In genomic region chr1:18998016-18998724, GRCh38 we compare ENCODE assay signal across 11 cellular contexts. TPM values are rescaled to one million over a fixed set of nuclear protein-coding genes. Genes with fewer than 3 reads are reported as not detected.
DNase-seq lines count a peak whose midpoint lies in the region; ATAC-seq and TF ChIP-seq lines count a peak whose summit lies in the region.
"Had no signal": no experiment of that assay in that cellular context is flagged by ENCODE, and none has a peak within 500 bp of the region (broad histone marks: within the 10 kb centered on the region; RNA-seq: fewer than 3 reads in every experiment).

No MANE protein-coding gene starts in this region.

- H3K36me3 ChIP-seq in mammary epithelial cell (ENCODE audit: insufficient read depth, low read length) (no peaks in the 10 kb centered on the region), upper lobe of right lung (no peaks in the 10 kb centered on the region)
- H3K36me3 ChIP-seq: BLaER1 had no signal

- DNase-seq in RWPE1 (ENCODE audit: low spot score) = peak; percentile 93
- DNase-seq in mammary epithelial cell = peak; percentile 97
- DNase-seq in kidney tubule cell (ENCODE audit: low spot score) = peak; percentile 57
- DNase-seq in upper lobe of right lung = no peak
- no peak for DNase-seq in stimulated activated naive CD4-positive, alpha-beta T cell treated with Interleukin-2 at 50 U/mL for 16 hours (lab: John Stamatoyannopoulos, UW)
- no peak for DNase-seq in cerebellar nuclear complex (lab: John Stamatoyannopoulos, UW)
- no peak for DNase-seq in middle frontal gyrus (ENCODE audit: extremely low spot score, low spot score)
- DNase-seq: activated CD4-positive, alpha-beta memory T cell treated with anti-CD3 and anti-CD28 coated beads, Interleukin-2, amount 10 ng/mL, durations not matched to agents 7 days and 5 days; NCI-H1105 treated with DMSO at 0.1 percent for 48 hours; stimulated activated CD4-positive, alpha-beta T cell treated with anti-CD3 and anti-CD28 coated beads, Interleukin-4, amount 100 ng/mL, for 1 hour had no signal

- dilution Hi-C loops in mammary epithelial cell (cut with HindIII; ENCODE audit: low sequenced_read_pairs) = no loop called here

- TSS peak; percentile 86 for BruUV-seq in mammary epithelial cell (replicated peaks; lab: Mats Ljungman, UMichigan)

- H3K9ac ChIP-seq in mammary epithelial cell (ENCODE audit: insufficient read depth, low read length) = peak overlapping the region; percentile 10
- H3K9ac ChIP-seq: BLaER1 had no signal

- CTCF ChIA-PET in RWPE1 (lab: Yijun Ruan, JAX) = interaction anchor here (0.6 to 0.9 kb wide), 2 partner anchors 32 to 49 kb away, joined by 4 read pairs; no protein-coding TSS in a partner anchor
- CTCF ChIA-PET in mammary epithelial cell (lab: Charles Lee; ENCODE audit: low non-redundant PET) = no interaction called here

- H3K4me1 ChIP-seq in mammary epithelial cell (ENCODE audit: insufficient read depth, low read length) (peaks cover 25% of the 10 kb centered on the region), upper lobe of right lung (peaks cover 8% of the 10 kb centered on the region)
- H3K4me1 ChIP-seq: BLaER1 had no signal

- H3K9me3 ChIP-seq in mammary epithelial cell (replicated peaks; ENCODE audit: insufficient read depth, low read length) = peaks cover 7% of the 10 kb centered on the region
- H3K9me3 ChIP-seq in upper lobe of right lung = no peaks in the 10 kb centered on the region

- no peaks in the 10 kb centered on the region for H4K20me1 ChIP-seq in mammary epithelial cell (ENCODE audit: insufficient read depth, low read length)
- H4K20me1 ChIP-seq: BLaER1 had no signal

- H3K27me3 ChIP-seq in mammary epithelial cell (ENCODE audit: insufficient read depth, low read length) = no peaks in the 10 kb centered on the region
- H3K27me3 ChIP-seq in upper lobe of right lung = no peaks in the 10 kb centered on the region
- H3K27me3 ChIP-seq: BLaER1 had no signal

- H3K4me3 ChIP-seq in mammary epithelial cell (replicated peaks in 1 of 3; ENCODE audit: insufficient read depth in 1 of 3, low read depth in 2 of 3, low read length in 3 of 3) = no peak overlapping the region
- no peak overlapping the region for H3K4me3 ChIP-seq in upper lobe of right lung
- H3K4me3 ChIP-seq: BLaER1 had no signal

- peak; percentile 78 for ATAC-seq in upper lobe of right lung

- POLR2A ChIA-PET in RWPE1 (lab: Yijun Ruan, JAX; ENCODE audit: low non-redundant PET) = no interaction called here

- H2AFZ ChIP-seq in mammary epithelial cell (ENCODE audit: low read depth, low read length) = peak overlapping the region; percentile 43

- H3K79me2 ChIP-seq in mammary epithelial cell (ENCODE audit: insufficient read depth, low read length) = no peaks in the 10 kb centered on the region

- 26% methylated on average over 9 of the region's 9 CpGs for WGBS in mammary epithelial cell (ENCODE audit: low coverage, missing lambda C conversion rate)

- intact Hi-C loops in mammary epithelial cell (cut with micrococcal nuclease) = loop anchor here (1.0 to 2.0 kb wide), 3 partner anchors 12 to 85 kb away; partner anchors contain the start of gene IFFO2
- intact Hi-C loops in upper lobe of right lung (cut with DNase I) = no loop called here

- TF ChIP-seq CTCF in RWPE1 (conservative IDR thresholded peaks at IDR 0.05; ENCODE audit: low read depth) (no peak), mammary epithelial cell (conservative IDR thresholded peaks at IDR 0.05 in 1 of 2, IDR thresholded peaks at IDR 0.05 in 1 of 2; ENCODE audit: extremely low read depth in 1 of 2, insufficient read depth in 1 of 2, low read depth in 1 of 2, low read length in 2 of 2) (no peak), upper lobe of right lung (IDR thresholded peaks at IDR 0.05) (no peak)

- in situ Hi-C loops in mammary epithelial cell (cut with MboI; ENCODE audit: low sequenced_read_pairs in 2 of 2) = no loop called here

- peak overlapping the region; percentile 47 for H3K27ac ChIP-seq in RWPE1
- peak overlapping the region; percentile 70 for H3K27ac ChIP-seq in mammary epithelial cell (ENCODE audit: insufficient read depth, low read depth, low read length)
- no peak overlapping the region for H3K27ac ChIP-seq in upper lobe of right lung
- H3K27ac ChIP-seq: BLaER1 had no signal

- H3K4me2 ChIP-seq in mammary epithelial cell (ENCODE audit: insufficient read depth, low read depth, low read length) = peak overlapping the region; percentile 10
- H3K4me2 ChIP-seq: BLaER1 had no signal

RNA-seq across cellular contexts. Expression of gene IFFO2, which starts 41.7 kb away (rescaled TPM):
- total RNA-seq in mammary epithelial cell = 100 to 1,000 TPM in 1 of 2 donors, 10 to 100 TPM in 1; 94.8 to 304 TPM
- polyA plus RNA-seq in mammary epithelial cell = 66.9 TPM
- 116 TPM for polyA minus RNA-seq in mammary epithelial cell
- total RNA-seq in upper lobe of right lung = 15.4 TPM

Comparison
In these comparisons a context has a peak if more than half of its experiments do, and no peak if none do; other contexts are left out.
1. DNase-seq: peak in RWPE1 (single experiment), mammary epithelial cell (single experiment) and kidney tubule cell (single experiment); none in upper lobe of right lung (single experiment), stimulated activated naive CD4-positive, alpha-beta T cell treated with Interleukin-2 at 50 U/mL for 16 hours (single experiment), cerebellar nuclear complex (0 of 2) and middle frontal gyrus (single experiment).